15 cellular contexts compared by ENCODE assay signal in the genomic region with DNA sequence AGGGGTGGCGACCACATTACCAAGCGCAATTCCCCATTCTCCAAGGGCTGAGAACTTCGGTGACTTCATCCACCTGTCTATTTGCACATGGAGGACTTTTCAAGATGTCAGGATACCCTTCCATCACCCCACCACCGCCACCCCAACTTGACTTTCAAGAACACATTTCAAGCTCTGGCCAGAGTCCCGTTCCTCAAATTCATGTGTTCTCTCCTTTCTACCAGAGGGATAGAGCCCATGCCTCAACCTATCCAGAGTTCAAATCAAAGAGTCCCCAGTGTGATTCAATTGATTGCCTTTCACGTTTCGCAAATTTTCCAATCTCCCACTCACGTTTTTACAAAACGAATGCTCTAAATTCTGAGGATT. TPM values are rescaled to one million over a fixed set of nuclear protein-coding genes. Genes with fewer than 3 reads are reported as not detected.
DNase-seq lines count a peak whose midpoint lies in the region; ATAC-seq, FAIRE-seq and TF ChIP-seq lines count a peak whose summit lies in the region.
"Had no signal": no experiment of that assay in that cellular context is flagged by ENCODE, and none has a peak within 500 bp of the region (broad histone marks: within the 10 kb centered on the region; RNA-seq: fewer than 3 reads in every experiment).

No MANE protein-coding gene starts in this region.

- H3K4me1 Mint-ChIP-seq in T-helper 1 cell treated with Interleukin-12 subunit alpha and Interleukin-12 subunit beta and Interleukin-4 antibody, amounts not matched to agents 30 μg/mL and 1 μg/mL, for 36 hours (ENCODE audit: low read depth), result peaks cover 16% of the 10 kb centered on the region
- H3K4me1 Mint-ChIP-seq in T-helper 17 cell, result peaks cover 32% of the 10 kb centered on the region

- H3K27me3 Mint-ChIP-seq in T-helper 1 cell treated with Interleukin-12 subunit alpha and Interleukin-12 subunit beta and Interleukin-4 antibody, amounts not matched to agents 30 μg/mL and 1 μg/mL, for 36 hours (ENCODE audit: low read depth), result peaks cover 97% of the 10 kb centered on the region
- H3K27me3 Mint-ChIP-seq in T-helper 17 cell, result peaks cover 92% of the 10 kb centered on the region

- H3K27me3 ChIP-seq in iPS-20b (ENCODE audit: insufficient read depth, low read length), result peaks cover 100% of the 10 kb centered on the region
- peaks cover 84% of the 10 kb centered on the region for H3K27me3 ChIP-seq in smooth muscle cell (ENCODE audit: low read depth)

- H3K9ac ChIP-seq in iPS-20b (ENCODE audit: low read depth, low read length) (no peak overlapping the region), smooth muscle cell (ENCODE audit: low read depth) (no peak overlapping the region), kidney (ENCODE audit: low read length in 2 of 2) (peak overlapping the region in 1 of 2 donors; percentile 38)

- no peaks in the 10 kb centered on the region for H3K79me2 ChIP-seq in smooth muscle cell (ENCODE audit: low read depth)

- peaks cover 2% of the 10 kb centered on the region for H3K36me3 Mint-ChIP-seq in T-helper 1 cell treated with Interleukin-12 subunit alpha and Interleukin-12 subunit beta and Interleukin-4 antibody, amounts not matched to agents 30 μg/mL and 1 μg/mL, for 36 hours (ENCODE audit: low read depth)
- H3K36me3 Mint-ChIP-seq in T-helper 17 cell (ENCODE audit: low read depth), result peaks cover 9% of the 10 kb centered on the region

- H3K9me3 ChIP-seq in T-helper 17 cell (ENCODE audit: control insufficient read depth, low read length, poor library complexity, severe bottlenecking) (peaks cover 3% of the 10 kb centered on the region), iPS-20b (ENCODE audit: insufficient read depth, low read depth, low read length) (no peaks in the 10 kb centered on the region; the same call in 1 of the 2 replicates), smooth muscle cell (replicated peaks; ENCODE audit: low read depth) (no peaks in the 10 kb centered on the region), kidney (ENCODE audit: control insufficient read depth in 1 of 2, low read length in 2 of 2) (no peaks in the 10 kb centered on the region)

- H3K36me3 ChIP-seq in iPS-20b (ENCODE audit: insufficient read depth, low read depth, low read length), result no peaks in the 10 kb centered on the region
- no peaks in the 10 kb centered on the region for H3K36me3 ChIP-seq in smooth muscle cell (ENCODE audit: low read depth)
- H3K36me3 ChIP-seq in kidney (ENCODE audit: control insufficient read depth in 1 of 2, insufficient read depth in 2 of 2, low read length in 2 of 2), result no peaks in the 10 kb centered on the region

- TF ChIP-seq CTCF in smooth muscle cell (IDR thresholded peaks at IDR 0.05; ENCODE audit: borderline replicate concordance, insufficient read depth, poor library complexity, severe bottlenecking) (no peak), kidney (IDR thresholded peaks at IDR 0.05; ENCODE audit: borderline replicate concordance, extremely low read depth, insufficient read depth) (no peak)

- no peak overlapping the region for H3K27ac ChIP-seq in iPS-20b (ENCODE audit: low read length)
- no peak overlapping the region for H3K27ac ChIP-seq in smooth muscle cell (ENCODE audit: low read depth)
- H3K27ac ChIP-seq in kidney (ENCODE audit: low read depth in 2 of 2, low read length in 2 of 2), result peak overlapping the region in 1 of 2 donors; percentile 33
- H3K27ac ChIP-seq: 22Rv1, epithelial cell of prostate had no signal

- no peak overlapping the region for H2AFZ ChIP-seq in smooth muscle cell (ENCODE audit: low read depth)

- H3K4me3 ChIP-seq in iPS-20b (ENCODE audit: low read length) (peak overlapping the region; percentile 49; the same call in 1 of the 2 replicates), smooth muscle cell (peak overlapping the region; percentile 52), kidney (ENCODE audit: low read length in 2 of 2) (peak overlapping the region in 1 of 2 donors; percentile 53)

- H3K4me2 ChIP-seq in smooth muscle cell, result peak overlapping the region; percentile 94

- H3F3A ChIP-seq in smooth muscle cell (ENCODE audit: low read depth), result peaks cover 8% of the 10 kb centered on the region

- WGBS in smooth muscle cell (ENCODE audit: low lambda C conversion rate), result 27% methylated on average over 9 of the region's 9 CpGs

- no peak overlapping the region for H3K27ac Mint-ChIP-seq in T-helper 1 cell treated with Interleukin-12 subunit alpha and Interleukin-12 subunit beta and Interleukin-4 antibody, amounts not matched to agents 30 μg/mL and 1 μg/mL, for 36 hours
- no peak overlapping the region for H3K27ac Mint-ChIP-seq in T-helper 17 cell
- H3K27ac Mint-ChIP-seq: activated naive CD4-positive, alpha-beta T cell treated with anti-CD3 and anti-CD28 coated beads, Interleukin-2, amount 50 U/mL, for 72 hours had no signal

- H3K4me1 ChIP-seq in iPS-20b (ENCODE audit: insufficient read depth, low read length) (peaks cover 10% of the 10 kb centered on the region; the same call in 1 of the 2 replicates), smooth muscle cell (ENCODE audit: low read depth) (peaks cover 23% of the 10 kb centered on the region), kidney (ENCODE audit: control insufficient read depth in 1 of 2, insufficient read depth in 1 of 2, low read depth in 1 of 2, low read length in 2 of 2) (peaks cover 0 to 3% of the 10 kb centered on the region in 2 donors)

- no peak for DNase-seq in T-helper 1 cell
- DNase-seq in T-helper 17 cell, result no peak
- DNase-seq in smooth muscle cell (lab: John Stamatoyannopoulos, UW; ENCODE audit: unreplicated experiment), result no peak
- DNase-seq in kidney, result no peak
- DNase-seq in NCI-H82 treated with DMSO at 0.1 percent for 48 hours (lab: John Stamatoyannopoulos, UW; ENCODE audit: unreplicated experiment), result no peak
- no peak for DNase-seq in OCI-M1 (lab: John Stamatoyannopoulos, UW)
- DNase-seq: Karpas-422, NCI-H2029 had no signal

- H3K4me3 Mint-ChIP-seq in T-helper 1 cell treated with Interleukin-12 subunit alpha and Interleukin-12 subunit beta and Interleukin-4 antibody, amounts not matched to agents 30 μg/mL and 1 μg/mL, for 36 hours, result peak overlapping the region; percentile 28
- peak overlapping the region; percentile 65 for H3K4me3 Mint-ChIP-seq in T-helper 17 cell
- H3K4me3 Mint-ChIP-seq: central memory CD8-positive, alpha-beta T cell had no signal

- peaks cover 7% of the 10 kb centered on the region for H4K20me1 ChIP-seq in smooth muscle cell (ENCODE audit: low read depth)

- ATAC-seq in T-helper 17 cell, result no peak
- ATAC-seq: activated naive CD4-positive, alpha-beta T cell treated with anti-CD3 and anti-CD28 coated beads, Interleukin-2, amount 50 U/mL, for 72 hours had no signal

- no peaks in the 10 kb centered on the region for H3K9me3 Mint-ChIP-seq in T-helper 1 cell treated with Interleukin-12 subunit alpha and Interleukin-12 subunit beta and Interleukin-4 antibody, amounts not matched to agents 30 μg/mL and 1 μg/mL, for 36 hours
- H3K9me3 Mint-ChIP-seq: activated naive CD4-positive, alpha-beta T cell treated with anti-CD3 and anti-CD28 coated beads, Interleukin-2, amount 50 U/mL, for 72 hours; central memory CD8-positive, alpha-beta T cell had no signal

- no peak for FAIRE-seq in kidney (lab: Jason Lieb, UNC)
- FAIRE-seq: TTC549 had no signal

- intact Hi-C loops in kidney (cut with DNase I), result no loop called here

RNA-seq across cellular contexts. Expression of a gene that starts 4.4 kb away (rescaled TPM):
- not detected for total RNA-seq in T-helper 17 cell
- 1.2 and 1.3 TPM in 2 replicates for total RNA-seq in smooth muscle cell
- polyA plus RNA-seq in smooth muscle cell, result 2.4 and 3.3 TPM in 2 replicates
- total RNA-seq in kidney, result 6.3 TPM
- polyA plus RNA-seq in kidney (ENCODE audit: insufficient read depth, low read depth, low replicate concordance), result 28.8 TPM
- total RNA-seq: activated naive CD4-positive, alpha-beta T cell treated with anti-CD3 and anti-CD28 coated beads, Interleukin-2, amount 50 U/mL, for 72 hours had no signal

RNA-seq across cellular contexts. Expression of a gene that starts 59.7 kb away (rescaled TPM):
- total RNA-seq in T-helper 17 cell (10 to 100 TPM; 23.9 to 33.7 TPM), smooth muscle cell (26.8 and 46.9 TPM in 2 replicates), kidney (17.3 TPM)
- polyA plus RNA-seq in smooth muscle cell (35.2 and 38.7 TPM in 2 replicates), kidney (ENCODE audit: insufficient read depth, low read depth, low replicate concordance) (20.7 TPM)
